9 cellular contexts compared by ENCODE assay signal in the genomic region with DNA sequence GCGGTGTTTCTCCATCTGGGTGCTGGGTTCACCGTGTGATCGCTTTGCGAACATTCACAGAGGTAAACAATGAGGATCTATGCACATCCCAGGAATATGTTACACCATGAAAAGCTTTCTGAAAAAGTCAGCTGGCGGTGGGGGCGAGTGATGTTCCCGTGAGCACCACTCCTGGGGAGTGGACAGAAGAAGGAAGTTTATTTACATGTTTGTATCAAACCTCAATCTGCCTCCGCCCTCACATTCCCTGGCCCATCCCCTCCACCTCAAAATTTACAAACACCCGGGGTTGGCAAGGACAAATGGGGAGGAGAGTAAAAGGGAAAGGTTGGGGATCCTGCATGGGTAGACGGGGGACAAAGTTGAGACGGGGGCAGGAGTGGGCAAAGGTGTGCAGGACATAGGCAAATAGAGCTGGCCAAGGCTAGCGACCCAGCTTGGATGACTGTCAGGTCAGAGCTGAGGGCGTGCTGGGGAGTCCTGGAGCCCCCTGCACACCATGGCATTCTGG. TPM values are rescaled to one million over a fixed set of nuclear protein-coding genes. Genes with fewer than 3 reads are reported as not detected.
A peak's percentile ranks its signal among the peaks of the same experiment; 100 is the strongest.
DNase-seq lines count a peak whose midpoint lies in the region; ATAC-seq and TF ChIP-seq lines count a peak whose summit lies in the region.
"Had no signal": no experiment of that assay in that cellular context is flagged by ENCODE, and none has a peak within 500 bp of the region (broad histone marks: within the 10 kb centered on the region; RNA-seq: fewer than 3 reads in every experiment).

No MANE protein-coding gene starts in this region.

- H3K4me1 ChIP-seq in KMS-11 (ENCODE audit: low read depth, poor library complexity, severe bottlenecking) (peaks cover 16% of the 10 kb centered on the region), right lobe of liver (peaks cover 0 to 62% (median 24%) of the 10 kb centered on the region in 4 donors), thymus (ENCODE audit: control insufficient read depth, insufficient read depth, low read length) (peaks cover 38% of the 10 kb centered on the region)

- H3K27me3 Mint-ChIP-seq in chondrocyte (ENCODE audit: low read depth), result no peaks in the 10 kb centered on the region
- no peaks in the 10 kb centered on the region for H3K27me3 Mint-ChIP-seq in activated CD8-positive, alpha-beta T cell treated with anti-CD3 and anti-CD28 coated beads, Interleukin-2, amount 10 ng/mL, durations not matched to agents 7 days and 5 days (ENCODE audit: low read depth)

- peak; percentile 74 for DNase-seq in chondrocyte (ENCODE audit: low spot score)
- peak in 2 of 3 donors; percentile 80 to 88 for DNase-seq in right lobe of liver
- DNase-seq in activated CD8-positive, alpha-beta T cell treated with anti-CD3 and anti-CD28 coated beads, Interleukin-2, amount 10 ng/mL, durations not matched to agents 7 days and 5 days, result no peak
- no peak for DNase-seq in AG08395 (ENCODE audit: low spot score)
- no peak for DNase-seq in AG08396 (ENCODE audit: low spot score)
- DNase-seq: NCI-H524 treated with DMSO at 0.1 percent for 48 hours had no signal

- peaks cover 26% of the 10 kb centered on the region for H3K36me3 Mint-ChIP-seq in chondrocyte (ENCODE audit: low read depth)
- peaks cover 50% of the 10 kb centered on the region for H3K36me3 Mint-ChIP-seq in activated CD8-positive, alpha-beta T cell treated with anti-CD3 and anti-CD28 coated beads, Interleukin-2, amount 10 ng/mL, durations not matched to agents 7 days and 5 days (ENCODE audit: low read depth)

- TF ChIP-seq CTCF in KMS-11 (conservative IDR thresholded peaks at IDR 0.05; ENCODE audit: low read depth, low read length) (no peak), chondrocyte (IDR thresholded peaks at IDR 0.05) (no peak), right lobe of liver (IDR thresholded peaks at IDR 0.05) (no peak)

- peaks cover 4% of the 10 kb centered on the region for H3K4me1 Mint-ChIP-seq in chondrocyte (ENCODE audit: low read depth)
- peaks cover 12% of the 10 kb centered on the region for H3K4me1 Mint-ChIP-seq in activated CD8-positive, alpha-beta T cell treated with anti-CD3 and anti-CD28 coated beads, Interleukin-2, amount 10 ng/mL, durations not matched to agents 7 days and 5 days (ENCODE audit: low read depth)

- 2% methylated on average over 9 of the region's 13 CpGs for WGBS in right lobe of liver (ENCODE audit: insufficient coverage, low coverage, low lambda C conversion rate, missing lambda C conversion rate)
- 81% methylated on average over 13 of the region's 13 CpGs for whole genome bisulfite sequencing in thymus

- no peak overlapping the region for H3K4me3 Mint-ChIP-seq in chondrocyte (ENCODE audit: unreplicated experiment)
- H3K4me3 Mint-ChIP-seq in activated CD8-positive, alpha-beta T cell treated with anti-CD3 and anti-CD28 coated beads, Interleukin-2, amount 10 ng/mL, durations not matched to agents 7 days and 5 days, result no peak overlapping the region

- H3K9ac ChIP-seq in KMS-11, result peak overlapping the region; percentile 42; the same call in 1 of the 2 replicates

- H3K27ac ChIP-seq in KMS-11, result peak overlapping the region; percentile 56; the same call in 1 of the 2 replicates
- H3K27ac ChIP-seq in right lobe of liver, result peak overlapping the region; percentile 90 to 100 (median 97)
- H3K27ac ChIP-seq in thymus (ENCODE audit: low read depth), result peak overlapping the region; percentile 98

- H3K27me3 ChIP-seq in KMS-11 (ENCODE audit: insufficient read depth, low read depth) (no peaks in the 10 kb centered on the region), right lobe of liver (no peaks in the 10 kb centered on the region), thymus (ENCODE audit: control insufficient read depth, insufficient read depth) (no peaks in the 10 kb centered on the region)

- no peak overlapping the region for H3K27ac Mint-ChIP-seq in chondrocyte (ENCODE audit: unreplicated experiment)
- no peak overlapping the region for H3K27ac Mint-ChIP-seq in activated CD8-positive, alpha-beta T cell treated with anti-CD3 and anti-CD28 coated beads, Interleukin-2, amount 10 ng/mL, durations not matched to agents 7 days and 5 days

- no peaks in the 10 kb centered on the region for H3K9me3 ChIP-seq in right lobe of liver
- H3K9me3 ChIP-seq in thymus (ENCODE audit: control insufficient read depth), result no peaks in the 10 kb centered on the region

- H4K20me1 ChIP-seq in KMS-11 (ENCODE audit: insufficient read depth), result no peaks in the 10 kb centered on the region

- H3K9me3 Mint-ChIP-seq in chondrocyte (ENCODE audit: low read depth), result no peaks in the 10 kb centered on the region
- H3K9me3 Mint-ChIP-seq in activated CD8-positive, alpha-beta T cell treated with anti-CD3 and anti-CD28 coated beads, Interleukin-2, amount 10 ng/mL, durations not matched to agents 7 days and 5 days (ENCODE audit: insufficient read depth), result no peaks in the 10 kb centered on the region

- H3K36me3 ChIP-seq in KMS-11 (ENCODE audit: insufficient read depth) (no peaks in the 10 kb centered on the region), right lobe of liver (peaks cover 0 to 46% (median 31%) of the 10 kb centered on the region in 4 donors), thymus (ENCODE audit: control insufficient read depth, insufficient read depth) (peaks cover 45% of the 10 kb centered on the region)

- no peak overlapping the region for H2AFZ ChIP-seq in KMS-11 (ENCODE audit: low read depth)

- POLR2A ChIA-PET in activated CD8-positive, alpha-beta T cell treated with anti-CD3 and anti-CD28 coated beads, Interleukin-2, amount 10 ng/mL, durations not matched to agents 7 days and 5 days (lab: Charles Lee), result interaction anchor here (0.6 to 3.6 kb wide), 18 partner anchors 9 to 773 kb away, joined by 3 to 16 read pairs (median 5); partner anchors contain the start of genes GAPDH, MRPL51, TAPBPL and VAMP1

- H3K4me3 ChIP-seq in KMS-11 (IDR thresholded peaks at IDR 0.05; ENCODE audit: insufficient read depth, low read depth, low read length) (no peak overlapping the region), right lobe of liver (peak overlapping the region; percentile 33 to 100 (median 51)), thymus (ENCODE audit: low read length) (peak overlapping the region; percentile 37)

- H3K79me2 ChIP-seq in KMS-11 (ENCODE audit: insufficient read depth, low read depth), result no peaks in the 10 kb centered on the region

- H3K4me2 ChIP-seq in KMS-11, result peak overlapping the region; percentile 29; the same call in 1 of the 2 replicates

- ATAC-seq in right lobe of liver, result peak in 3 of 4 donors; percentile 8 to 19 (median 11)
- ATAC-seq in activated CD8-positive, alpha-beta T cell treated with anti-CD3 and anti-CD28 coated beads, Interleukin-2, amount 10 ng/mL, durations not matched to agents 7 days and 5 days, result no peak
- ATAC-seq in HG03108 (IDR thresholded peaks at IDR 0.05; ENCODE audit: unreplicated experiment), result no peak

- intact Hi-C loops in right lobe of liver (cut with DNase I), result loop anchor here (10.0 kb wide), 2 partner anchors 50 to 200 kb away; partner anchors contain the start of genes LTBR (in 2 of the 2) and GAPDH (in 1 of the 2)

- CTCF ChIA-PET in activated CD8-positive, alpha-beta T cell treated with anti-CD3 and anti-CD28 coated beads, Interleukin-2, amount 10 ng/mL, durations not matched to agents 7 days and 5 days (lab: Charles Lee), result interaction anchor here (0.6 to 10.0 kb wide), 36 partner anchors 9 to 347 kb away, joined by 3 to 176 read pairs (median 6); partner anchors contain the start of genes CD27, TAPBPL and VAMP1

- TF ChIP-seq POLR2A in right lobe of liver (IDR thresholded peaks at IDR 0.05), result no peak

RNA-seq across cellular contexts. Expression of gene TNFRSF1A, which starts 6.9 kb away (rescaled TPM):
- total RNA-seq in chondrocyte (88.5 to 128 TPM (median 127 TPM) in 3 replicates), right lobe of liver (100 to 1,000 TPM in 4 of 6 experiments, 10 to 100 TPM in 2; 70.6 to 199 (median 117) TPM)
- polyA plus RNA-seq in thymus, result 61.6 TPM
- total RNA-seq in activated CD8-positive, alpha-beta T cell treated with anti-CD3 and anti-CD28 coated beads, Interleukin-2, amount 10 ng/mL, durations not matched to agents 7 days and 5 days, result 10 to 100 TPM; 58.8 to 63.4 TPM

RNA-seq across cellular contexts. Expression of gene PLEKHG6, which starts 24.5 kb away (rescaled TPM):
- 0.21 to 0.35 TPM in 2 of 3 replicates, not detected in the other for total RNA-seq in chondrocyte
- 1 to 10 TPM; 2.3 to 5.5 (median 3.3) TPM for total RNA-seq in right lobe of liver
- polyA plus RNA-seq in thymus, result 7.5 TPM
- under 1 TPM in 1 of 2 experiments, not detected in 1; 0.47 TPM for total RNA-seq in activated CD8-positive, alpha-beta T cell treated with anti-CD3 and anti-CD28 coated beads, Interleukin-2, amount 10 ng/mL, durations not matched to agents 7 days and 5 days

RNA-seq across cellular contexts. Expression of gene SCNN1A, which starts 40.4 kb away (rescaled TPM):
- total RNA-seq in chondrocyte (0.87 to 2.6 TPM (median 1.9 TPM) in 3 replicates), right lobe of liver (1 to 10 TPM; 2.1 to 9.5 (median 6.0) TPM)
- 28.9 TPM for polyA plus RNA-seq in thymus
- total RNA-seq in activated CD8-positive, alpha-beta T cell treated with anti-CD3 and anti-CD28 coated beads, Interleukin-2, amount 10 ng/mL, durations not matched to agents 7 days and 5 days, result 1 to 10 TPM in 1 of 2 experiments, under 1 TPM in 1; 0.47 to 1.5 TPM

RNA-seq across cellular contexts. Expression of gene LTBR, which starts 49.0 kb away (rescaled TPM):
- total RNA-seq in chondrocyte (11.8 to 46.5 TPM (median 41.1 TPM) in 3 replicates), right lobe of liver (100 to 1,000 TPM in 3 of 6 experiments, 10 to 100 TPM in 3; 83.8 to 235 (median 103) TPM)
- 33.3 TPM for polyA plus RNA-seq in thymus
- total RNA-seq in activated CD8-positive, alpha-beta T cell treated with anti-CD3 and anti-CD28 coated beads, Interleukin-2, amount 10 ng/mL, durations not matched to agents 7 days and 5 days, result under 1 TPM in 1 of 2 experiments, not detected in 1; 0.34 TPM

Comparison
In these comparisons a context has a peak if more than half of its experiments do, and no peak if none do; other contexts are left out.
1. DNase-seq: peak in chondrocyte (single experiment) and right lobe of liver (2 of 3); none in activated CD8-positive, alpha-beta T cell treated with anti-CD3 and anti-CD28 coated beads, Interleukin-2, amount 10 ng/mL, durations not matched to agents 7 days and 5 days (single experiment), AG08395 (single experiment) and AG08396 (single experiment).
2. ATAC-seq: peak in right lobe of liver (3 of 4); none in activated CD8-positive, alpha-beta T cell treated with anti-CD3 and anti-CD28 coated beads, Interleukin-2, amount 10 ng/mL, durations not matched to agents 7 days and 5 days (single experiment) and HG03108 (single experiment).
3. Peak in every context shown above with its lines, with median percentiles within 50 percentile points of each other: H3K27ac ChIP-seq.